Comparison of ENCODE assay signal across 14 cellular contexts in genomic region chr2:190837417-190837816, GRCh38. TPM values are rescaled to one million over a fixed set of nuclear protein-coding genes. Genes with fewer than 3 reads are reported as not detected.
DNase-seq lines count a peak whose midpoint lies in the region; ATAC-seq, FAIRE-seq and TF ChIP-seq lines count a peak whose summit lies in the region.
"Had no signal": no experiment of that assay in that cellular context is flagged by ENCODE, and none has a peak within 500 bp of the region (broad histone marks: within the 10 kb centered on the region; RNA-seq: fewer than 3 reads in every experiment).

No MANE protein-coding gene starts in this region.

- peak; percentile 74 for FAIRE-seq in astrocyte (lab: Jason Lieb, UNC)

- H2BK120ac ChIP-seq in IMR-90 (ENCODE audit: low read depth, low read length): peak overlapping the region; percentile 58

- H3K9me3 ChIP-seq in IMR-90 (ENCODE audit: control insufficient read depth, insufficient read depth, low read length) (no peaks in the 10 kb centered on the region), astrocyte (ENCODE audit: insufficient read depth, low read depth, low read length) (no peaks in the 10 kb centered on the region), OCI-LY7 (ENCODE audit: low read length) (no peaks in the 10 kb centered on the region)
- H3K9me3 ChIP-seq: body of pancreas had no signal

- H3K79me1 ChIP-seq in IMR-90 (ENCODE audit: low read depth in 1 of 2, low read length in 2 of 2): peaks cover 0 to 8% of the 10 kb centered on the region in 2 experiments; a peak in 1 of 4 replicates

- H3K4ac ChIP-seq in IMR-90 (ENCODE audit: low read depth, low read length): peak overlapping the region; percentile 57; the same call in 1 of the 2 replicates

- H3K9ac ChIP-seq in IMR-90 (ENCODE audit: low read depth, low read length) (no peak overlapping the region), astrocyte (ENCODE audit: low read length) (no peak overlapping the region)

- H3K27ac ChIP-seq in IMR-90 (ENCODE audit: insufficient read depth, low read length): peak overlapping the region; percentile 60
- H3K27ac ChIP-seq in astrocyte (ENCODE audit: low read depth, low read length): peak overlapping the region; percentile 67
- no peak overlapping the region for H3K27ac ChIP-seq in OCI-LY7 (ENCODE audit: low read depth, low read length, poor library complexity, severe bottlenecking)
- H3K27ac ChIP-seq: body of pancreas had no signal

- H3K27ac Mint-ChIP-seq in astrocyte (ENCODE audit: unreplicated experiment): peak overlapping the region; percentile 96
- H3K27ac Mint-ChIP-seq: naive B cell had no signal

- TF ChIP-seq CTCF in IMR-90 (conservative IDR thresholded peaks at IDR 0.05; ENCODE audit: low read depth, low read length): no peak
- no peak for TF ChIP-seq CTCF in astrocyte (IDR thresholded peaks at IDR 0.05; ENCODE audit: insufficient read depth, low read depth, low read length)
- TF ChIP-seq CTCF in kidney epithelial cell (IDR thresholded peaks at IDR 0.05; ENCODE audit: insufficient read depth, low read length, poor library complexity, severe bottlenecking): no peak
- TF ChIP-seq CTCF in OCI-LY7 (conservative IDR thresholded peaks at IDR 0.05; ENCODE audit: low read length): no peak

- no peak overlapping the region for H2AK9ac ChIP-seq in IMR-90 (replicated peaks; ENCODE audit: low read depth, low read length, poor library complexity)

- H3K56ac ChIP-seq in IMR-90 (ENCODE audit: extremely low read depth, insufficient read depth, low read length): no peak overlapping the region

- DNase-seq in AG08396 (ENCODE audit: low spot score) (peak; percentile 21), IMR-90 (peak; percentile 48), astrocyte (ENCODE audit: low read depth) (peak; percentile 72), kidney epithelial cell (ENCODE audit: low read depth) (peak; percentile 28), NCI-H1417 (lab: John Stamatoyannopoulos, UW) (no peak), OCI-LY7 (ENCODE audit: low spot score) (no peak)
- no peak for DNase-seq in stimulated activated naive CD8-positive, alpha-beta T cell treated with anti-CD3 and anti-CD28 coated beads, Interleukin-15, Interleukin-2, amounts not matched to agents 100 U/mL and 50 U/mL, for 24 hours
- DNase-seq: activated CD4-positive, CD25-positive, alpha-beta regulatory T cell treated with anti-CD3 and anti-CD28 coated beads, Interleukin-2, amount 50 U/mL, for 72 hours; activated T-cell treated with anti-CD3 and anti-CD28 coated beads, Interleukin-2, amount 50 U/mL, for 4 hours; body of pancreas; naive B cell; SHP77 had no signal

- H3K27me3 ChIP-seq in IMR-90 (ENCODE audit: control insufficient read depth, insufficient read depth, low read length): no peaks in the 10 kb centered on the region
- H3K27me3 ChIP-seq in astrocyte (ENCODE audit: insufficient read depth, low read length): no peaks in the 10 kb centered on the region
- H3K27me3 ChIP-seq in kidney epithelial cell (ENCODE audit: control insufficient read depth, insufficient read depth, low read length): no peaks in the 10 kb centered on the region
- H3K27me3 ChIP-seq: body of pancreas had no signal

- H3K4me2 ChIP-seq in IMR-90 (ENCODE audit: low read depth, low read length) (peak overlapping the region; percentile 86; the same call in 1 of the 2 replicates), astrocyte (ENCODE audit: low read length) (peak overlapping the region; percentile 72), OCI-LY7 (ENCODE audit: low read length) (no peak overlapping the region)

- H4K91ac ChIP-seq in IMR-90 (ENCODE audit: insufficient read depth, low read depth, low read length): peak overlapping the region; percentile 40; the same call in 1 of the 2 replicates

- H3K4me3 ChIP-seq in IMR-90 (ENCODE audit: insufficient read depth, low read depth, low read length) (no peak overlapping the region), astrocyte (ENCODE audit: insufficient read depth, low read depth, low read length) (no peak overlapping the region), kidney epithelial cell (ENCODE audit: low read depth, low read length) (no peak overlapping the region), OCI-LY7 (ENCODE audit: low read depth, low read length, poor library complexity, severe bottlenecking) (no peak overlapping the region)
- H3K4me3 ChIP-seq: body of pancreas, skin epidermis had no signal

- H2AFZ ChIP-seq in IMR-90 (replicated peaks; ENCODE audit: low read length, poor library complexity) (no peak overlapping the region), astrocyte (ENCODE audit: low read depth, low read length) (no peak overlapping the region), OCI-LY7 (ENCODE audit: low read length) (no peak overlapping the region)

- H3K4me1 ChIP-seq in IMR-90 (ENCODE audit: control insufficient read depth, insufficient read depth, low read length) (peaks cover 16% of the 10 kb centered on the region), astrocyte (ENCODE audit: insufficient read depth, low read length) (peaks cover 40% of the 10 kb centered on the region), OCI-LY7 (ENCODE audit: insufficient read depth, low read length, poor library complexity, severe bottlenecking) (no peaks in the 10 kb centered on the region)
- H3K4me1 ChIP-seq: body of pancreas had no signal

- H3K36me3 ChIP-seq in IMR-90 (ENCODE audit: control insufficient read depth, insufficient read depth, low read length) (no peaks in the 10 kb centered on the region), astrocyte (ENCODE audit: insufficient read depth, low read length) (no peaks in the 10 kb centered on the region), kidney epithelial cell (ENCODE audit: control insufficient read depth, insufficient read depth, low read length) (no peaks in the 10 kb centered on the region), OCI-LY7 (ENCODE audit: insufficient read depth, low read length) (no peaks in the 10 kb centered on the region)

- H3K79me2 ChIP-seq in astrocyte (ENCODE audit: insufficient read depth, low read length): no peaks in the 10 kb centered on the region
- H3K79me2 ChIP-seq in OCI-LY7 (ENCODE audit: insufficient read depth, low read depth, low read length): no peaks in the 10 kb centered on the region

- no peaks in the 10 kb centered on the region for H3K9me2 ChIP-seq in OCI-LY7 (ENCODE audit: insufficient read depth, low read length)

- H3K9me1 ChIP-seq in IMR-90 (ENCODE audit: insufficient read depth, low read length): peaks cover 15% of the 10 kb centered on the region; the same call in 1 of the 2 replicates

- no peaks in the 10 kb centered on the region for H3K27me3 Mint-ChIP-seq in astrocyte (ENCODE audit: low read depth, unreplicated experiment)
- H3K27me3 Mint-ChIP-seq: naive B cell had no signal

- dilution Hi-C loops in IMR-90 (cut with HindIII; ENCODE audit: low sequenced_read_pairs, unreplicated experiment): no loop called here

- H2BK20ac ChIP-seq in IMR-90 (ENCODE audit: low read depth, low read length): peak overlapping the region; percentile 30; the same call in 1 of the 2 replicates

- peak overlapping the region in 1 of 2 experiments; percentile 60; a peak in 2 of 4 replicates for H4K8ac ChIP-seq in IMR-90 (ENCODE audit: low read depth in 2 of 2, low read length in 2 of 2)

- H3K18ac ChIP-seq in IMR-90 (ENCODE audit: low read depth, low read length): peak overlapping the region; percentile 65; the same call in 1 of the 2 replicates

- CTCF ChIA-PET in IMR-90 (lab: Yijun Ruan, JAX) (interaction anchor here (1.8 kb wide), 1 partner anchor 12 kb away, joined by 4 read pairs; no protein-coding TSS in a partner anchor), OCI-LY7 (lab: Charles Lee; ENCODE audit: unreplicated experiment) (no interaction called here)

- no peaks in the 10 kb centered on the region for H4K20me1 ChIP-seq in IMR-90 (ENCODE audit: insufficient read depth, low read length)
- no peaks in the 10 kb centered on the region for H4K20me1 ChIP-seq in astrocyte (ENCODE audit: insufficient read depth, low read length)
- H4K20me1 ChIP-seq in OCI-LY7 (ENCODE audit: insufficient read depth, low read length): no peaks in the 10 kb centered on the region

- no peaks in the 10 kb centered on the region for H3K36me3 Mint-ChIP-seq in astrocyte (ENCODE audit: low read depth, unreplicated experiment)

- no peak overlapping the region for H3K23ac ChIP-seq in IMR-90 (ENCODE audit: low read depth, low read length)

- POLR2A ChIA-PET in IMR-90 (lab: Charles Lee; ENCODE audit: unreplicated experiment): no interaction called here
- POLR2A ChIA-PET in OCI-LY7 (lab: Charles Lee): no interaction called here

- peak overlapping the region; percentile 56 for H2BK5ac ChIP-seq in IMR-90 (ENCODE audit: low read depth, low read length, poor library complexity, severe bottlenecking)

- intact Hi-C loops in IMR-90 (cut with micrococcal nuclease): loop anchor here (5.0 kb wide), 1 partner anchor 45 kb away; the partner anchor contains the start of gene GLS
- intact Hi-C loops in OCI-LY7 (cut with micrococcal nuclease; ENCODE audit: unreplicated experiment): no loop called here

- no peak overlapping the region for H3K14ac ChIP-seq in IMR-90 (replicated peaks; ENCODE audit: low read depth, low read length)

- TF ChIP-seq POLR2A in IMR-90 (IDR thresholded peaks at IDR 0.05; ENCODE audit: low read depth, low read length): no peak

- H3K4me3 Mint-ChIP-seq in astrocyte (ENCODE audit: unreplicated experiment): no peak overlapping the region
- H3K4me3 Mint-ChIP-seq: activated T-cell treated with anti-CD3 and anti-CD28 coated beads, Interleukin-2, amount 50 U/mL, for 4 hours had no signal

- BruUV-seq in IMR-90 (replicated peaks; lab: Mats Ljungman, UMichigan) (no TSS peak), OCI-LY7 (replicated peaks; lab: Mats Ljungman, UMichigan) (no TSS peak)

- H3K4me1 Mint-ChIP-seq in astrocyte (ENCODE audit: low read depth, unreplicated experiment): peaks cover 77% of the 10 kb centered on the region
- H3K4me1 Mint-ChIP-seq: naive B cell had no signal

- no peaks in the 10 kb centered on the region for H3K9me3 Mint-ChIP-seq in astrocyte (ENCODE audit: unreplicated experiment)
- H3K9me3 Mint-ChIP-seq: activated T-cell treated with anti-CD3 and anti-CD28 coated beads, Interleukin-2, amount 50 U/mL, for 4 hours; naive B cell had no signal

- no peak for TF ChIP-seq RAD21 in IMR-90 (IDR thresholded peaks at IDR 0.05; ENCODE audit: low read length)

- in situ Hi-C loops in IMR-90 (cut with MboI; ENCODE audit: low sequenced_read_pairs): no loop called here

- ATAC-seq in IMR-90 (ENCODE audit: low read depth) (peak; percentile 8; the same call in 1 of the 2 replicates), GM19455 (IDR thresholded peaks at IDR 0.05; ENCODE audit: unreplicated experiment) (no peak)
- ATAC-seq in stimulated activated naive CD8-positive, alpha-beta T cell treated with anti-CD3 and anti-CD28 coated beads, Interleukin-15, Interleukin-2, amounts not matched to agents 100 U/mL and 50 U/mL, for 24 hours: no peak
- ATAC-seq: activated T-cell treated with anti-CD3 and anti-CD28 coated beads, Interleukin-2, amount 50 U/mL, for 4 hours; body of pancreas had no signal

- no peak overlapping the region for H2BK15ac ChIP-seq in IMR-90 (ENCODE audit: low read depth, low read length)

- H4K5ac ChIP-seq in IMR-90 (ENCODE audit: low read depth, low read length): peak overlapping the region; percentile 79; the same call in 1 of the 2 replicates

- H2AK5ac ChIP-seq in IMR-90 (ENCODE audit: low read depth, low read length): no peak overlapping the region; the same call in 1 of the 2 replicates

RNA-seq across cellular contexts. Expression of gene GLS, which starts 43.2 kb away (rescaled TPM):
- total RNA-seq in IMR-90 (2012; rRNA removed) (130 and 279 TPM in 2 replicates), astrocyte (189 and 194 TPM in 2 replicates), kidney epithelial cell (84.7 and 85.0 TPM in 2 replicates), OCI-LY7 (2022) (93.1 and 103 TPM in 2 replicates)
- 63.2 and 87.5 TPM in 2 replicates for polyA plus RNA-seq in IMR-90 (2012; rRNA removed)
- polyA plus RNA-seq in IMR-90 (2012; cell fraction: cytosol; rRNA removed): 10.3 and 16.9 TPM in 2 replicates
- polyA plus RNA-seq in IMR-90 (2012; cell fraction: nucleus; rRNA removed; ENCODE audit: low replicate concordance): 45.0 and 212 TPM in 2 replicates
- total RNA-seq in OCI-LY7 (2014; rRNA removed; shearing (Covaris generic)): 82.0 and 102 TPM in 2 replicates

Comparison
In these comparisons a context has a peak if more than half of its experiments do, and no peak if none do; other contexts are left out.
1. DNase-seq: peak in AG08396 (single experiment), IMR-90 (single experiment), astrocyte (single experiment) and kidney epithelial cell (single experiment); none in NCI-H1417 (0 of 3), OCI-LY7 (single experiment) and stimulated activated naive CD8-positive, alpha-beta T cell treated with anti-CD3 and anti-CD28 coated beads, Interleukin-15, Interleukin-2, amounts not matched to agents 100 U/mL and 50 U/mL, for 24 hours (single experiment).